9 cellular contexts compared by ENCODE assay signal in genomic region chr21:35226960-35227741, GRCh38.
A peak's percentile ranks its signal among the peaks of the same experiment; 100 is the strongest.
DNase-seq lines count a peak whose midpoint lies in the region; ATAC-seq and TF ChIP-seq lines count a peak whose summit lies in the region.
"Had no signal": no experiment of that assay in that cellular context is flagged by ENCODE, and none has a peak within 500 bp of the region (broad histone marks: within the 10 kb centered on the region; RNA-seq: fewer than 3 reads in every experiment).

No MANE protein-coding gene starts in this region.

- peak overlapping the region; percentile 69 to 79 for H3K27ac ChIP-seq in breast epithelium
- H3K27ac ChIP-seq in prostate gland: no peak overlapping the region
- H3K27ac ChIP-seq: parathyroid adenoma had no signal

- no peaks in the 10 kb centered on the region for H3K9me3 ChIP-seq in breast epithelium
- H3K9me3 ChIP-seq in prostate gland: no peaks in the 10 kb centered on the region

- H3K4me1 ChIP-seq in breast epithelium (peaks cover 0 to 10% of the 10 kb centered on the region in 2 donors), prostate gland (replicated peaks) (no peaks in the 10 kb centered on the region)
- H3K4me1 ChIP-seq: parathyroid adenoma had no signal

- ATAC-seq in GM18873 (IDR thresholded peaks at IDR 0.05; ENCODE audit: low FRiP score, unreplicated experiment) (peak; percentile 51), HG03066 (IDR thresholded peaks at IDR 0.05; ENCODE audit: low read depth, unreplicated experiment) (peak; percentile 73), GM21737 (IDR thresholded peaks at IDR 0.05; ENCODE audit: unreplicated experiment) (no peak)

- 74% methylated on average over 13 of the region's 13 CpGs for WGBS in prostate gland

- peak; percentile 12 to 50 for DNase-seq in AML-193 (lab: John Stamatoyannopoulos, UW)
- DNase-seq in NOMO-1 treated with DMSO at 0.1 percent for 48 hours (lab: John Stamatoyannopoulos, UW; ENCODE audit: unreplicated experiment): peak; percentile 39
- no peak for DNase-seq in breast epithelium (ENCODE audit: low spot score in 2 of 2)
- no peak for DNase-seq in putamen (ENCODE audit: low spot score)
- no peak for DNase-seq in prostate gland (ENCODE audit: low spot score)

- TF ChIP-seq POLR2A in breast epithelium (IDR thresholded peaks at IDR 0.05): no peak
- no peak for TF ChIP-seq POLR2A in prostate gland (IDR thresholded peaks at IDR 0.05)

- intact Hi-C loops in breast epithelium (cut with DNase I; ENCODE audit: low total_unique reads): no loop called here
- intact Hi-C loops in prostate gland (cut with DNase I): no loop called here

- H3K36me3 ChIP-seq in breast epithelium (no peaks in the 10 kb centered on the region), prostate gland (no peaks in the 10 kb centered on the region)

- no peaks in the 10 kb centered on the region for H3K27me3 ChIP-seq in breast epithelium
- H3K27me3 ChIP-seq in prostate gland (replicated peaks; ENCODE audit: insufficient read depth): no peaks in the 10 kb centered on the region

- TF ChIP-seq CTCF in breast epithelium (IDR thresholded peaks at IDR 0.05) (no peak), prostate gland (IDR thresholded peaks at IDR 0.05) (no peak)

- H3K4me3 ChIP-seq in breast epithelium (no peak overlapping the region), prostate gland (no peak overlapping the region)

Comparison
In these comparisons a context has a peak if more than half of its experiments do, and no peak if none do; other contexts are left out.
1. DNase-seq: peak in AML-193 (2 of 2) and NOMO-1 treated with DMSO at 0.1 percent for 48 hours (single experiment); none in breast epithelium (0 of 2), putamen (single experiment) and prostate gland (single experiment).
2. H3K27ac ChIP-seq: peak in breast epithelium (2 of 2); none in prostate gland (0 of 2).